Comparison of ENCODE assay signal across 9 cellular contexts in the genomic region with DNA sequence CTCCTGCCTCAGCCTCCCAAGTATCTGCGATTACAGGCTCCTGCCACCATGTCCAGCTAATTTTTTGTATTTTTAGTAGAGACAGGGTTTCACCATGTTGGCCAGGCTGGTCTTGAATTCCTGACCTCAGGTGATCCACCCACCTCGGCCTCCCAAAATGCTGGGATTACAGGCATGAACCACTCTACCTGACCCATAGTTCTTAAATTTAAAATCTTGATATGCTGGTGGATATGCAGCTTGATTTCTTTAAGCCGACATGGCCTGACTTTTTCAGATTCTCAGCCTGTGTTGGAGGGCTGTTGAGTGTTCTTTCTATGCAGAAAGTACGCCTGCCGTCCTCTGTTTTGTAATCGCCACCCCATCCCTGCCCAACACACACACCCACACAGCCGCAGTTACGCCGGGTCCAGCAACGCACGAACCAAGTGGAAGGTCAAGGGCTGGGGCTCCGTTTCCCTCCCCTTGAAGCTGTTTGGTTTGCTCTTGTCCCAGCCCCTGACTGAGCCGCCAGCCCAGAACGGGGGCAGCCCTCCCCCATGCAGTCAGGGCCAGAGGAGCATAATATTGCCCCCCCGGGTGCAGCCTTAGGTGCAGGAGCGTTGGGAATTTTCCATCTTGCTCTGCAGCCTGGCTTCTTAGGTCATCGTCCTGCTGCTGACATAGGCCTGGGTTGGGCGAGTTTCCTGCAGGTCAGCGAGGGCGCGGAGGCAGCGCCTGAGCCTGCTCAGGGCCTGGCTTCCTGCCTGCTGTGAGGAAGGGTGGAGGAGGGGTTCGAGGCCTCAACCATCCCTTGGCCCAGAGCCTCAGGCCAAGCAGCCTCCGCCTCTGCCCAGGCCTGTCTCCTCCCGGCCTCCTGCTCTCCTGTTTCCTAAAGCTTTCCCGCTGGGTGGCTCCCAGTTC. TPM values are rescaled to one million over a fixed set of nuclear protein-coding genes. Genes with fewer than 3 reads are reported as not detected.
A peak's percentile ranks its signal among the peaks of the same experiment; 100 is the strongest.
DNase-seq lines count a peak whose midpoint lies in the region; ATAC-seq and TF ChIP-seq lines count a peak whose summit lies in the region.
"Had no signal": no experiment of that assay in that cellular context is flagged by ENCODE, and none has a peak within 500 bp of the region (broad histone marks: within the 10 kb centered on the region; RNA-seq: fewer than 3 reads in every experiment).

No MANE protein-coding gene starts in this region.

- H3K9me3 ChIP-seq in right lobe of liver = no peaks in the 10 kb centered on the region
- no peaks in the 10 kb centered on the region for H3K9me3 ChIP-seq in suprapubic skin

- H3K27ac ChIP-seq in right lobe of liver (peak overlapping the region; percentile 81 to 98 (median 96)), suprapubic skin (peak overlapping the region; percentile 83)

- TF ChIP-seq POLR2A in right lobe of liver (IDR thresholded peaks at IDR 0.05) = peak; percentile 71
- peak in 1 of 2 donors; percentile 36 for TF ChIP-seq POLR2A in suprapubic skin (IDR thresholded peaks at IDR 0.05)

- intact Hi-C loops in activated CD4-positive, alpha-beta T cell treated with anti-CD3 and anti-CD28 coated beads, Interleukin-2, amount 10 ng/mL, durations not matched to agents 24 days and 14 days (cut with micrococcal nuclease) = no loop called here
- intact Hi-C loops in right lobe of liver (cut with DNase I) = loop anchor here (5.0 kb wide), 1 partner anchor 66 kb away; a partner anchor contains a TSS

- H3K4me3 ChIP-seq in right lobe of liver (peak overlapping the region in 1 of 3 donors; percentile 15), suprapubic skin (no peak overlapping the region)

- H3K27me3 ChIP-seq in right lobe of liver = no peaks in the 10 kb centered on the region
- no peaks in the 10 kb centered on the region for H3K27me3 ChIP-seq in suprapubic skin

- ATAC-seq in right lobe of liver (peak; percentile 67 to 80 (median 76)), HG02759 (IDR thresholded peaks at IDR 0.05; ENCODE audit: unreplicated experiment) (no peak), HG02798 (IDR thresholded peaks at IDR 0.05; ENCODE audit: poor library complexity, unreplicated experiment) (no peak), HG02571 (IDR thresholded peaks at IDR 0.05; ENCODE audit: unreplicated experiment) (no peak)

- no peaks in the 10 kb centered on the region for H3K9me3 Mint-ChIP-seq in activated CD4-positive, alpha-beta T cell treated with anti-CD3 and anti-CD28 coated beads, Interleukin-2, amount 10 ng/mL, durations not matched to agents 24 days and 14 days
- H3K9me3 Mint-ChIP-seq: activated B cell treated with CpG ODN at 0.5 μM for 24 hours had no signal

- 22% methylated on average over 14 of the region's 26 CpGs for WGBS in right lobe of liver (ENCODE audit: insufficient coverage, low coverage, low lambda C conversion rate, missing lambda C conversion rate)
- WGBS in suprapubic skin = 19% methylated on average over 26 of the region's 26 CpGs

- no peaks in the 10 kb centered on the region for H3K27me3 Mint-ChIP-seq in activated CD4-positive, alpha-beta T cell treated with anti-CD3 and anti-CD28 coated beads, Interleukin-2, amount 10 ng/mL, durations not matched to agents 24 days and 14 days
- H3K27me3 Mint-ChIP-seq: activated B cell treated with CpG ODN at 0.5 μM for 24 hours had no signal

- H3K27ac Mint-ChIP-seq in activated CD4-positive, alpha-beta T cell treated with anti-CD3 and anti-CD28 coated beads, Interleukin-2, amount 10 ng/mL, durations not matched to agents 24 days and 14 days = peak overlapping the region; percentile 47
- H3K27ac Mint-ChIP-seq: activated B cell treated with CpG ODN at 0.5 μM for 24 hours had no signal

- DNase-seq in activated CD4-positive, alpha-beta T cell treated with anti-CD3 and anti-CD28 coated beads, Interleukin-2, amount 10 ng/mL, durations not matched to agents 24 days and 14 days = no peak
- no peak for DNase-seq in activated CD4-positive, alpha-beta T cell treated with anti-CD3 and anti-CD28 coated beads for 48 hours
- DNase-seq in dermis blood vessel endothelial cell (peak; percentile 95), right lobe of liver (peak; percentile 96 to 99 (median 98)), suprapubic skin (ENCODE audit: low spot score in 2 of 2) (peak; percentile 92)
- DNase-seq: activated B cell treated with CpG ODN at 0.5 μM for 24 hours had no signal

- TF ChIP-seq CTCF in right lobe of liver (IDR thresholded peaks at IDR 0.05) = no peak
- no peak for TF ChIP-seq CTCF in suprapubic skin (IDR thresholded peaks at IDR 0.05)

- H3K4me3 Mint-ChIP-seq in activated CD4-positive, alpha-beta T cell treated with anti-CD3 and anti-CD28 coated beads, Interleukin-2, amount 10 ng/mL, durations not matched to agents 24 days and 14 days = no peak overlapping the region
- H3K4me3 Mint-ChIP-seq: activated B cell treated with CpG ODN at 0.5 μM for 24 hours had no signal

- H3K4me1 Mint-ChIP-seq in activated CD4-positive, alpha-beta T cell treated with anti-CD3 and anti-CD28 coated beads, Interleukin-2, amount 10 ng/mL, durations not matched to agents 24 days and 14 days = peaks cover 44% of the 10 kb centered on the region

- H3K4me1 ChIP-seq in right lobe of liver (peaks cover 2 to 79% (median 37%) of the 10 kb centered on the region in 4 donors), suprapubic skin (peaks cover 99% of the 10 kb centered on the region)

- no peaks in the 10 kb centered on the region for H3K36me3 Mint-ChIP-seq in activated CD4-positive, alpha-beta T cell treated with anti-CD3 and anti-CD28 coated beads, Interleukin-2, amount 10 ng/mL, durations not matched to agents 24 days and 14 days (ENCODE audit: low read depth)

- H3K36me3 ChIP-seq in right lobe of liver = no peaks in the 10 kb centered on the region
- H3K36me3 ChIP-seq in suprapubic skin = no peaks in the 10 kb centered on the region

- peak; percentile 51 for TF ChIP-seq EP300 in suprapubic skin (IDR thresholded peaks at IDR 0.05)

RNA-seq across cellular contexts. Expression of a gene that starts 44.2 kb away (rescaled TPM):
- total RNA-seq in activated CD4-positive, alpha-beta T cell treated with anti-CD3 and anti-CD28 coated beads, Interleukin-2, amount 10 ng/mL, durations not matched to agents 24 days and 14 days = 501 and 522 TPM in 2 replicates
- total RNA-seq in dermis blood vessel endothelial cell (203 and 270 TPM in 2 replicates), right lobe of liver (100 to 1,000 TPM in 1 of 6 experiments, 10 to 100 TPM in 5; 66.9 to 122 (median 81.1) TPM), suprapubic skin (100 to 1,000 TPM in 3 of 4 donors, 10 to 100 TPM in 1; 80.4 to 133 (median 110) TPM)

Comparison
In these comparisons a context has a peak if more than half of its experiments do, and no peak if none do; other contexts are left out.
1. DNase-seq: peak in dermis blood vessel endothelial cell (single experiment), right lobe of liver (3 of 3) and suprapubic skin (2 of 2); none in activated CD4-positive, alpha-beta T cell treated with anti-CD3 and anti-CD28 coated beads, Interleukin-2, amount 10 ng/mL, durations not matched to agents 24 days and 14 days (single experiment) and activated CD4-positive, alpha-beta T cell treated with anti-CD3 and anti-CD28 coated beads for 48 hours (single experiment).
2. ATAC-seq: peak in right lobe of liver (4 of 4); none in HG02759 (single experiment), HG02798 (single experiment) and HG02571 (single experiment).